25 cellular contexts compared by ENCODE assay signal in the genomic region with DNA sequence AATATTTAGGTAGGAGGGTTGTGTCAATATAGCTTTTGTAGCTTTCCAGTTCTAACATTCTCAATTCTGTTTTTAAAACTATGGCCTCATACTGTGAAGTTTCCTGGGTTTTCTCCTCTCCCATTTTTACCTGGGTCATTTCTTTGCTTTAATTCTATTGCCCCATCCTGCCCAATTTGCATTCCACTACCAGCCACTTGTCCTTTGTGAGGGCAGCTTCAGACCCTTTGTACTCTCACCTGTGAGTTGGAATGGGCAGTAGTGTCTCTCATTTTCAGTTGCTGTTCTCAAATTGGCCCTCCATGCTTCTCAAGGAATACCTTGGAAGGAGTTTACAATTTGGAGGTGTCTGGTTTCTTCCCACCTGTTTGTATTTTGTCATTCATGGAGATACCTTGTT.
DNase-seq lines count a peak whose midpoint lies in the region; ATAC-seq and TF ChIP-seq lines count a peak whose summit lies in the region.
"Had no signal": no experiment of that assay in that cellular context is flagged by ENCODE, and none has a peak within 500 bp of the region (broad histone marks: within the 10 kb centered on the region; RNA-seq: fewer than 3 reads in every experiment).

No MANE protein-coding gene starts in this region.

- peaks cover 33% of the 10 kb centered on the region for H3K36me3 Mint-ChIP-seq in WTC11
- H3K36me3 Mint-ChIP-seq in activated T-cell treated with anti-CD3 and anti-CD28 coated beads, Interleukin-2, amount 50 U/mL, for 72 hours (ENCODE audit: insufficient read depth in 2 of 2) = no peaks in the 10 kb centered on the region
- H3K36me3 Mint-ChIP-seq: CD14-positive monocyte had no signal

- no peak for TF ChIP-seq CTCF in WTC11 (IDR thresholded peaks at IDR 0.05)

- peak; percentile 7 for DNase-seq in NCI-H146 (lab: John Stamatoyannopoulos, UW)
- DNase-seq in NCI-H146 treated with DMSO at 0.1 percent for 48 hours (lab: John Stamatoyannopoulos, UW; ENCODE audit: unreplicated experiment) = no peak
- peak; percentile 21 for DNase-seq in WTC11 (ENCODE audit: low spot score)
- peak; percentile 75 for DNase-seq in iPS DF 6.9 (ENCODE audit: low read depth, low spot score)
- no peak for DNase-seq in stimulated activated CD4-positive, alpha-beta T cell treated with anti-CD3 and anti-CD28 coated beads, Interleukin-4, amount 100 ng/mL, for 1 hour
- DNase-seq in NCI-H446 (lab: John Stamatoyannopoulos, UW) = no peak
- DNase-seq in activated T-cell treated with anti-CD3 and anti-CD28 coated beads, Interleukin-2, amount 50 U/mL, for 72 hours = no peak
- DNase-seq: Calu3; DMS79 treated with DMSO at 0.1 percent for 48 hours; GF-D8; HCEC 1CT; Karpas-422; NCI-H1092; NCI-H1417 treated with DMSO at 0.1 percent for 48 hours; NCI-H1930; NCI-H2107; NCI-H524 treated with DMSO at 0.1 percent for 48 hours; NCI-H82; NK-92 treated with Interleukin-12 subunit alpha and Interleukin-12 subunit beta, amount 100 ng/mL, for 24 hours; PC-9; Right ventricle myocardium superior had no signal

- no peak overlapping the region for H3K27ac ChIP-seq in iPS DF 6.9 (ENCODE audit: low read length)
- H3K27ac ChIP-seq: 22Rv1, PC-9, SJSA1 had no signal

- H3K27ac Mint-ChIP-seq in WTC11 = peak overlapping the region; percentile 98
- H3K27ac Mint-ChIP-seq in activated T-cell treated with anti-CD3 and anti-CD28 coated beads, Interleukin-2, amount 50 U/mL, for 72 hours = no peak overlapping the region
- H3K27ac Mint-ChIP-seq: B cell, CD14-positive monocyte had no signal

- POLR2A ChIA-PET in WTC11 (lab: Charles Lee) = no interaction called here

- no peaks in the 10 kb centered on the region for H3K27me3 ChIP-seq in iPS DF 6.9 (ENCODE audit: control insufficient read depth, insufficient read depth, low read length)
- H3K27me3 ChIP-seq: SJSA1 had no signal

- H3K9me3 Mint-ChIP-seq in WTC11 = peaks cover 32% of the 10 kb centered on the region
- peaks cover 1 to 3% of the 10 kb centered on the region in 2 donors for H3K9me3 Mint-ChIP-seq in activated T-cell treated with anti-CD3 and anti-CD28 coated beads, Interleukin-2, amount 50 U/mL, for 72 hours

- H3K36me3 ChIP-seq in iPS DF 6.9 (ENCODE audit: control insufficient read depth, insufficient read depth, low read length) = no peaks in the 10 kb centered on the region
- H3K36me3 ChIP-seq: SJSA1 had no signal

- no peaks in the 10 kb centered on the region for H3K27me3 Mint-ChIP-seq in WTC11 (ENCODE audit: low read depth)
- no peaks in the 10 kb centered on the region for H3K27me3 Mint-ChIP-seq in activated T-cell treated with anti-CD3 and anti-CD28 coated beads, Interleukin-2, amount 50 U/mL, for 72 hours (ENCODE audit: low read depth)
- H3K27me3 Mint-ChIP-seq: B cell had no signal

- CTCF ChIA-PET in WTC11 (lab: Charles Lee) = interaction anchor here (0.6 to 3.9 kb wide), 6 partner anchors 9 to 426 kb away, joined by 3 to 25 read pairs (median 4); no protein-coding TSS in a partner anchor

- peak overlapping the region; percentile 19 for H3K4me3 Mint-ChIP-seq in WTC11
- no peak overlapping the region for H3K4me3 Mint-ChIP-seq in activated T-cell treated with anti-CD3 and anti-CD28 coated beads, Interleukin-2, amount 50 U/mL, for 72 hours
- H3K4me3 Mint-ChIP-seq: B cell, CD14-positive monocyte had no signal

- peak; percentile 99 for ATAC-seq in WTC11
- no peak for ATAC-seq in activated T-cell treated with anti-CD3 and anti-CD28 coated beads, Interleukin-2, amount 50 U/mL, for 72 hours (replicated peaks in 1 of 2)

- no peaks in the 10 kb centered on the region for H3K4me1 ChIP-seq in iPS DF 6.9 (ENCODE audit: control insufficient read depth, insufficient read depth, low read length)
- H3K4me1 ChIP-seq: SJSA1 had no signal

- no peaks in the 10 kb centered on the region; the same call in 1 of the 2 replicates for H3K9me3 ChIP-seq in iPS DF 6.9 (ENCODE audit: control insufficient read depth, insufficient read depth, low read length)
- H3K9me3 ChIP-seq: SJSA1 had no signal

- H3K4me3 ChIP-seq in iPS DF 6.9 (ENCODE audit: low read length) = no peak overlapping the region
- H3K4me3 ChIP-seq: PC-9, SJSA1 had no signal

- peaks cover 52% of the 10 kb centered on the region for H3K4me1 Mint-ChIP-seq in WTC11
- H3K4me1 Mint-ChIP-seq in activated T-cell treated with anti-CD3 and anti-CD28 coated beads, Interleukin-2, amount 50 U/mL, for 72 hours (ENCODE audit: low read depth) = no peaks in the 10 kb centered on the region
- H3K4me1 Mint-ChIP-seq: B cell, CD14-positive monocyte had no signal

TF ChIP-seq in WTC11, 78 proteins besides CTCF, POLR2A, EP300 and RAD21 (continues in another document):
- TF ChIP-seq, protein P1, sequence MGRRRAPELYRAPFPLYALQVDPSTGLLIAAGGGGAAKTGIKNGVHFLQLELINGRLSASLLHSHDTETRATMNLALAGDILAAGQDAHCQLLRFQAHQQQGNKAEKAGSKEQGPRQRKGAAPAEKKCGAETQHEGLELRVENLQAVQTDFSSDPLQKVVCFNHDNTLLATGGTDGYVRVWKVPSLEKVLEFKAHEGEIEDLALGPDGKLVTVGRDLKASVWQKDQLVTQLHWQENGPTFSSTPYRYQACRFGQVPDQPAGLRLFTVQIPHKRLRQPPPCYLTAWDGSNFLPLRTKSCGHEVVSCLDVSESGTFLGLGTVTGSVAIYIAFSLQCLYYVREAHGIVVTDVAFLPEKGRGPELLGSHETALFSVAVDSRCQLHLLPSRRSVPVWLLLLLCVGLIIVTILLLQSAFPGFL (CRISPR knock-in tag; IDR thresholded peaks at IDR 0.05; ENCODE audit: borderline replicate concordance) = no peak
- TF ChIP-seq SP1 (CRISPR knock-in tag; conservative IDR thresholded peaks at IDR 0.05) (no peak; the same call in 1 of the 2 replicates), ZNF396 (CRISPR knock-in tag; IDR thresholded peaks at IDR 0.05; ENCODE audit: borderline replicate concordance) (0 out of 2 replicates have a peak, but pooled peaks have one; percentile 27), ZNF219 (CRISPR knock-in tag; IDR thresholded peaks at IDR 0.05; ENCODE audit: borderline replicate concordance) (no peak), JAZF1 (CRISPR knock-in tag; IDR thresholded peaks at IDR 0.05) (no peak), ZNF423 (CRISPR knock-in tag; IDR thresholded peaks at IDR 0.05) (peak; percentile 12; the same call in 1 of the 2 replicates), E2F4 (CRISPR knock-in tag; IDR thresholded peaks at IDR 0.05; ENCODE audit: borderline replicate concordance, low read depth) (no peak), MXD4 (CRISPR knock-in tag; IDR thresholded peaks at IDR 0.05; ENCODE audit: borderline replicate concordance) (peak; percentile 32; the same call in 1 of the 2 replicates), TEAD1 (CRISPR knock-in tag; IDR thresholded peaks at IDR 0.05) (peak; percentile 84; the same call in 1 of the 2 replicates), TEAD4 (CRISPR knock-in tag; IDR thresholded peaks at IDR 0.05) (0 out of 2 replicates have a peak, but pooled peaks have one; percentile 17), HMGXB4 (CRISPR knock-in tag; IDR thresholded peaks at IDR 0.05) (no peak), IRF2 (CRISPR knock-in tag; IDR thresholded peaks at IDR 0.05; ENCODE audit: borderline replicate concordance, low read depth) (no peak)

Comparison
In these comparisons a context has a peak if more than half of its experiments do, and no peak if none do; other contexts are left out.
1. DNase-seq: peak in NCI-H146 (single experiment), WTC11 (single experiment) and iPS DF 6.9 (single experiment); none in NCI-H146 treated with DMSO at 0.1 percent for 48 hours (single experiment), stimulated activated CD4-positive, alpha-beta T cell treated with anti-CD3 and anti-CD28 coated beads, Interleukin-4, amount 100 ng/mL, for 1 hour (single experiment), NCI-H446 (0 of 2) and activated T-cell treated with anti-CD3 and anti-CD28 coated beads, Interleukin-2, amount 50 U/mL, for 72 hours (0 of 2).